ENCODE assay signal across 28 cellular contexts in genomic region chr4:122591196-122591595, GRCh38. TPM values are rescaled to one million over a fixed set of nuclear protein-coding genes. Genes with fewer than 3 reads are reported as not detected.
"Had no signal": no experiment of that assay in that cellular context is flagged by ENCODE, and none has a peak within 500 bp of the region (broad histone marks: within the 10 kb centered on the region; RNA-seq: fewer than 3 reads in every experiment).

No MANE protein-coding gene starts in this region.

- H3K36me3 ChIP-seq: esophagus squamous epithelium, heart right ventricle, neutrophil, right lobe of liver, spleen, tibial nerve, upper lobe of right lung had no signal

- H3K27ac ChIP-seq: esophagus squamous epithelium, heart right ventricle, neutrophil, psoas muscle, right lobe of liver, spleen, testis, tibial nerve, upper lobe of right lung had no signal

- ATAC-seq: effector memory CD8-positive, alpha-beta T cell; heart right ventricle; left lobe of liver; mucosa of descending colon; naive thymus-derived CD8-positive, alpha-beta T cell; psoas muscle; right lobe of liver; stimulated activated memory B cell treated with anti-CD40 and anti-IgM and Interleukin-4, amounts not matched to agents 10 μg/mL and 1 μg/mL and 100 μg/mL, for 72 hours had no signal

- H3K4me1 ChIP-seq: esophagus squamous epithelium, heart right ventricle, psoas muscle, right lobe of liver, spleen, testis, tibial nerve, upper lobe of right lung had no signal

- DNase-seq: effector memory CD8-positive, alpha-beta T cell; esophagus squamous epithelium; heart right ventricle; hypothalamus; mammary epithelial cell; mucosa of descending colon; naive thymus-derived CD8-positive, alpha-beta T cell; psoas muscle; retina; right lobe of liver; spleen; stimulated activated CD4-positive, alpha-beta T cell treated with anti-CD3 and anti-CD28 coated beads, Interleukin-15, amount 100 ng/mL, for 24 hours; stimulated activated CD4-positive, alpha-beta T cell treated with anti-CD3 and anti-CD28 coated beads, Interleukin-1b, Interleukin-23, amount 100 ng/mL, for 48 hours; stimulated activated CD4-positive, alpha-beta T cell treated with anti-CD3 and anti-CD28 coated beads, Interleukin-4, amount 100 ng/mL, for 24 hours; testis; upper lobe of right lung had no signal

- H3K27me3 ChIP-seq: esophagus squamous epithelium, heart right ventricle, right lobe of liver, spleen, testis, tibial nerve, upper lobe of right lung had no signal

- H3K4me3 ChIP-seq: esophagus squamous epithelium, heart right ventricle, mucosa of descending colon, psoas muscle, right lobe of liver, spleen, testis, tibial nerve, upper lobe of right lung had no signal

RNA-seq across cellular contexts. Expression of gene IL21, which starts 29.7 kb away (rescaled TPM):
- total RNA-seq: epithelial cell of proximal tubule; frontal cortex; glomerular endothelial cell; heart right ventricle; left lobe of liver; lower leg skin; mammary epithelial cell; mucosa of descending colon; naive thymus-derived CD8-positive, alpha-beta T cell; osteoblast; psoas muscle; right lobe of liver; skeletal muscle tissue; subcutaneous adipose tissue; testis; tibial nerve; upper lobe of right lung had no signal
- polyA plus RNA-seq: heart right ventricle; mammary epithelial cell; naive thymus-derived CD8-positive, alpha-beta T cell; neural cell had no signal
